34 cellular contexts compared by ENCODE assay signal in the genomic region with DNA sequence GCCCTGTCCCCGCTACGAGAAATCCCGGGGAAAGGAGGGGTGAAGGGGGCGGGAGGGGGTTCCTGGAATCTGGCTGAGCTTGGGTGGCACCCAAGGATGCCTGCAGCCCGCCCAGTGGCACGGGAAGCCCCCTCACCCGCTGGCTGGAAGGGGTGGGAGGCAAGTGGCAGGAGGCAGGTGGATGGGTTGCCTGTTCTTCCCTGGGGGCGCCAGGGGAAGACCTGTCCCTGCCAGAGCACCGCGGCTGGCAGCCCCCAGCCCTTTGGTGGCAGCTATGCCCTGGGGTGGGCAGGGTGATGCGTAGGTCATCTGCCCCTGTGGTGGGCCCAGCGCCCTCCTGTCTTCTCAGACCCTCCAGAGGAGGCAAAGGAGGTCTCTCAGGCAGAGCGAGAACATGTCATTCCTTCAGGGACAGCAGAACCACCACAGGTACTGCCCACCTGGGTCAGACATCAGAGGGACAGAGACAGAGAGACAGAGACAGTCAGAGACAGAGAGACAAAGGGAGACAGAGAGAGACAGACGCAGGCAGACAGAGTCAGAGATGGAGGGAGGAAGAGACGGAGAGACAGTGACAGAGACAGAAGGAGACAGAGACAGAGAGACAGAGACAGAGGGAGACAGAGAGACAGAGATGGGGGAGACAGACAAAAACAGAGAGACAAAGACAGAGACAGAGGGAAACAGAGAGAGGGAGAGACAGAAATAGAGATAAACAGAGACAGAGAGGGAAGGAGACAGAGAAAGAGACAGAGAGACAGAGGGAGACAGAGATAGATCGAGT. TPM values are rescaled to one million over a fixed set of nuclear protein-coding genes. Genes with fewer than 3 reads are reported as not detected.
"Had no signal": no experiment of that assay in that cellular context is flagged by ENCODE, and none has a peak within 500 bp of the region (broad histone marks: within the 10 kb centered on the region; RNA-seq: fewer than 3 reads in every experiment).

No MANE protein-coding gene starts in this region.

- H3K9me3 Mint-ChIP-seq: activated B cell treated with CpG ODN at 0.5 μM for 24 hours; activated CD4-positive, alpha-beta memory T cell treated with anti-CD3 and anti-CD28 coated beads, Interleukin-2, amount 10 ng/mL, durations not matched to agents 7 days and 5 days; activated naive CD4-positive, alpha-beta T cell treated with anti-CD3 and anti-CD28 coated beads, Interleukin-2, amount 10 ng/mL, durations not matched to agents 7 days and 5 days; activated naive CD8-positive, alpha-beta T cell treated with anti-CD3 and anti-CD28 coated beads, Interleukin-2, amount 50 U/mL, for 24 hours; T-cell had no signal

- H3K4me2 ChIP-seq: KMS-11, SK-N-SH had no signal

- DNase-seq: activated B cell treated with CpG ODN at 0.5 μM for 24 hours; activated CD4-positive, alpha-beta memory T cell treated with anti-CD3 and anti-CD28 coated beads, Interleukin-2, amount 10 ng/mL, durations not matched to agents 7 days and 5 days; activated CD4-positive, alpha-beta T cell treated with anti-CD3 and anti-CD28 coated beads for 1 hour; activated CD4-positive, alpha-beta T cell treated with anti-CD3 and anti-CD28 coated beads for 48 hours; activated CD8-positive, alpha-beta memory T cell treated with anti-CD3 and anti-CD28 coated beads for 24 hours; activated CD8-positive, alpha-beta memory T cell treated with anti-CD3 and anti-CD28 coated beads, Interleukin-2, amount 10 ng/mL, durations not matched to agents 7 days and 5 days; activated CD8-positive, alpha-beta memory T cell treated with anti-CD3 and anti-CD28 coated beads, Interleukin-2, amount 50 U/mL, for 48 hours; activated effector memory CD4-positive, alpha-beta T cell treated with Interleukin-2 at 50 U/mL for 16 hours; activated naive CD4-positive, alpha-beta T cell treated with anti-CD3 and anti-CD28 coated beads, Interleukin-2, amount 10 ng/mL, durations not matched to agents 7 days and 5 days; activated naive CD8-positive, alpha-beta T cell treated with anti-CD3 and anti-CD28 coated beads, Interleukin-2, amount 50 U/mL, for 24 hours; activated T-cell treated with anti-CD3 and anti-CD28 coated beads, Interleukin-2, amount 50 U/mL, for 48 hours; anterior cingulate cortex; MM.1S; MV-4-11; NCI-H1092; NCI-H1436 treated with DMSO at 0.1 percent for 48 hours; NCI-H1694 treated with DMSO at 0.1 percent for 48 hours; NCI-H2029; NCI-H345; NCI-H524 treated with DMSO at 0.1 percent for 48 hours; Peyer's patch; RPMI8226; SHP77 treated with DMSO at 0.1 percent for 48 hours; SK-N-SH; T-cell; T-helper 2 cell; T-helper 9 cell had no signal

- H3K27ac ChIP-seq: breast epithelium, KMS-11, Peyer's patch, SJSA1, VCaP had no signal

- H3K9me3 ChIP-seq: breast epithelium, Peyer's patch, SJSA1, SK-N-SH had no signal

- H3K4me3 ChIP-seq: breast epithelium, Peyer's patch, SJSA1 had no signal

- H3K4me3 Mint-ChIP-seq: activated B cell treated with CpG ODN at 0.5 μM for 24 hours; activated CD4-positive, alpha-beta memory T cell treated with anti-CD3 and anti-CD28 coated beads, Interleukin-2, amount 10 ng/mL, durations not matched to agents 7 days and 5 days; activated CD8-positive, alpha-beta memory T cell treated with anti-CD3 and anti-CD28 coated beads, Interleukin-2, amount 10 ng/mL, durations not matched to agents 7 days and 5 days; activated naive CD4-positive, alpha-beta T cell treated with anti-CD3 and anti-CD28 coated beads, Interleukin-2, amount 10 ng/mL, durations not matched to agents 7 days and 5 days; activated naive CD8-positive, alpha-beta T cell; activated naive CD8-positive, alpha-beta T cell treated with anti-CD3 and anti-CD28 coated beads, Interleukin-2, amount 50 U/mL, for 24 hours had no signal

- H3K36me3 ChIP-seq: breast epithelium, Peyer's patch, SJSA1 had no signal

- H3K9ac ChIP-seq: KMS-11, SK-N-SH had no signal

- H3K27ac Mint-ChIP-seq: activated B cell treated with CpG ODN at 0.5 μM for 24 hours; activated CD4-positive, alpha-beta memory T cell treated with anti-CD3 and anti-CD28 coated beads, Interleukin-2, amount 10 ng/mL, durations not matched to agents 7 days and 5 days; activated CD8-positive, alpha-beta memory T cell treated with anti-CD3 and anti-CD28 coated beads, Interleukin-2, amount 10 ng/mL, durations not matched to agents 7 days and 5 days; activated naive CD4-positive, alpha-beta T cell treated with anti-CD3 and anti-CD28 coated beads, Interleukin-2, amount 10 ng/mL, durations not matched to agents 7 days and 5 days; activated naive CD8-positive, alpha-beta T cell; activated naive CD8-positive, alpha-beta T cell treated with anti-CD3 and anti-CD28 coated beads, Interleukin-2, amount 50 U/mL, for 24 hours; T-cell had no signal

- ATAC-seq: activated CD8-positive, alpha-beta memory T cell treated with anti-CD3 and anti-CD28 coated beads, Interleukin-2, amount 10 ng/mL, durations not matched to agents 7 days and 5 days; activated naive CD8-positive, alpha-beta T cell treated with anti-CD3 and anti-CD28 coated beads, Interleukin-2, amount 50 U/mL, for 24 hours; T-cell had no signal

- H3K4me1 Mint-ChIP-seq: activated CD4-positive, alpha-beta memory T cell treated with anti-CD3 and anti-CD28 coated beads, Interleukin-2, amount 10 ng/mL, durations not matched to agents 7 days and 5 days; activated CD8-positive, alpha-beta memory T cell treated with anti-CD3 and anti-CD28 coated beads, Interleukin-2, amount 10 ng/mL, durations not matched to agents 7 days and 5 days; activated naive CD4-positive, alpha-beta T cell treated with anti-CD3 and anti-CD28 coated beads, Interleukin-2, amount 10 ng/mL, durations not matched to agents 7 days and 5 days had no signal

- H3K36me3 Mint-ChIP-seq: activated CD8-positive, alpha-beta memory T cell treated with anti-CD3 and anti-CD28 coated beads, Interleukin-2, amount 10 ng/mL, durations not matched to agents 7 days and 5 days; activated naive CD4-positive, alpha-beta T cell treated with anti-CD3 and anti-CD28 coated beads, Interleukin-2, amount 10 ng/mL, durations not matched to agents 7 days and 5 days; T-cell had no signal

RNA-seq across cellular contexts. Expression of gene EFNA2, which starts 36.7 kb away (rescaled TPM):
- total RNA-seq: activated B cell treated with CpG ODN at 0.5 μM for 24 hours; activated CD4-positive, alpha-beta memory T cell treated with anti-CD3 and anti-CD28 coated beads, Interleukin-2, amount 10 ng/mL, durations not matched to agents 7 days and 5 days; activated CD8-positive, alpha-beta memory T cell treated with anti-CD3 and anti-CD28 coated beads, Interleukin-2, amount 10 ng/mL, durations not matched to agents 7 days and 5 days; cardiac septum; LHCN-M2; SJSA1 had no signal
